In the genomic region with DNA sequence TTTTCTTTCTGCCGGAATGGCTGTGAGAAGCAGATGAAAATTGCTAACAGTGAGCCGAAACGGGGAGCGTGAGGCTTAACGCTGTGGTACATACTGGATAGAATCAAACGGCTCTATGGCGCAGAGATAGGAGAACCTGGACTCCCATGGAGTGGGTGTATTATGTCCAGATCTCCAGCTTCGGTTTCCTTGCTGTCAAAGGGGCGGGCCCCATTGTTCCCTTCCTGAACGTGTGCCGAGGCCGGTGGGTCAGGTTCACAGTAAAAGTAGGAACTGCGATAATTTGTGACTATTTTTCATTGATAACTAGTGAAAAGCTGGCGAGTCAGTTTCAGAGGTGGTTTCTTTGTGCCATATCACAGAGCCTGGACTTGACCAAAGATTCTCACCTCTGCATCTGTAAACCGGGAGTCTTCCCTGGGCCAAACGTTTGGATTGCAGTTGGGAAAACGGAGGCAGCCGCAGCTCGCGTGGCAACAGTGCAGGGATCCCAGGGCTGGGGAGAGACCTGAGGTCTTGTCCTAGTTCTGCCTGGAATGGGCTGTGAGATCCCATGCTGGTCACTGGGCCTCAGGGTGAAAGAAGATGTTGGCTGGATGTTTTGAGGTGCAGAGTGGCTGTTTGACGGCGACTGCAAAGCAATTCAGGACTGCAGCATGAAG, we compare ENCODE assay signal across 8 cellular contexts. TPM values are rescaled to one million over a fixed set of nuclear protein-coding genes. Genes with fewer than 3 reads are reported as not detected.
DNase-seq lines count a peak whose midpoint lies in the region; ATAC-seq and TF ChIP-seq lines count a peak whose summit lies in the region.

No MANE protein-coding gene starts in this region.

- peaks cover 61% of the 10 kb centered on the region for H3K36me3 Mint-ChIP-seq in MCF 10A (ENCODE audit: insufficient read depth, unreplicated experiment)

- H3K27me3 ChIP-seq in ACC112 (ENCODE audit: insufficient read depth, low read length) (no peaks in the 10 kb centered on the region), HUES64 (ENCODE audit: insufficient read depth, low read length) (no peaks in the 10 kb centered on the region), mononuclear cell (ENCODE audit: insufficient read depth, low read length) (no peaks in the 10 kb centered on the region)

- POLR2A ChIA-PET in MCF 10A (lab: Yijun Ruan, JAX) = interaction anchor here (0.7 to 4.2 kb wide), 22 partner anchors 9 to 637 kb away, joined by 3 to 223 read pairs (median 4); a partner anchor contains a TSS

- no peaks in the 10 kb centered on the region for H3K9me3 ChIP-seq in HUES64 (ENCODE audit: insufficient read depth, low read depth, low read length)
- H3K9me3 ChIP-seq in mononuclear cell (ENCODE audit: low read depth, low read length) = no peaks in the 10 kb centered on the region

- peaks cover 17% of the 10 kb centered on the region; the same call in 1 of the 2 replicates for H3K36me3 ChIP-seq in ACC112 (ENCODE audit: insufficient read depth, low read length)
- peaks cover 53% of the 10 kb centered on the region for H3K36me3 ChIP-seq in HUES64 (ENCODE audit: insufficient read depth, low read length)

- peak overlapping the region; percentile 98 for H3K4me3 Mint-ChIP-seq in MCF 10A (ENCODE audit: unreplicated experiment)

- DNase-seq in MCF 10A (ENCODE audit: unreplicated experiment) (peak; percentile 13), NCI-H128 (lab: John Stamatoyannopoulos, UW; ENCODE audit: unreplicated experiment) (no peak), SW 1271 (lab: John Stamatoyannopoulos, UW) (no peak)
- DNase-seq in activated effector memory CD4-positive, alpha-beta T cell treated with Interleukin-2 at 50 U/mL for 16 hours = no peak

- no peaks in the 10 kb centered on the region for H3K9me3 Mint-ChIP-seq in MCF 10A (ENCODE audit: unreplicated experiment)

- H3K4me1 ChIP-seq in ACC112 (ENCODE audit: control insufficient read depth, insufficient read depth, low read length, unreplicated experiment) = peaks cover 7% of the 10 kb centered on the region
- H3K4me1 ChIP-seq in HUES64 (ENCODE audit: insufficient read depth, low read length) = peaks cover 7% of the 10 kb centered on the region
- peaks cover 22% of the 10 kb centered on the region for H3K4me1 ChIP-seq in mononuclear cell (ENCODE audit: insufficient read depth, low read length)

- H3K27me3 Mint-ChIP-seq in MCF 10A (ENCODE audit: insufficient read depth, unreplicated experiment) = no peaks in the 10 kb centered on the region

- peak overlapping the region; percentile 83 for H3K4me3 ChIP-seq in ACC112 (ENCODE audit: low read depth, low read length)
- H3K4me3 ChIP-seq in HUES64 (ENCODE audit: low read length) = peak overlapping the region; percentile 100
- peak overlapping the region; percentile 99 for H3K4me3 ChIP-seq in mononuclear cell (ENCODE audit: low read length)

- peak overlapping the region; percentile 99 for H3K27ac Mint-ChIP-seq in MCF 10A (ENCODE audit: low read depth, unreplicated experiment)

- peaks cover 33% of the 10 kb centered on the region for H3K79me2 ChIP-seq in ACC112 (ENCODE audit: control insufficient read depth, insufficient read depth, low read length, unreplicated experiment)

- WGBS in HUES64 = 2% methylated on average over 22 of the region's 22 CpGs

- intact Hi-C loops in MCF 10A (cut with micrococcal nuclease) = no loop called here

- peak overlapping the region; percentile 100 for H3K9ac ChIP-seq in HUES64 (ENCODE audit: low read depth, low read length)

- CTCF ChIA-PET in MCF 10A (lab: Yijun Ruan, JAX) = interaction anchor here (0.7 to 5.0 kb wide), 8 partner anchors 9 to 618 kb away, joined by 3 to 58 read pairs (median 6); a partner anchor contains a TSS

- ATAC-seq in GM21423 (IDR thresholded peaks at IDR 0.05; ENCODE audit: unreplicated experiment) = no peak

- no peak for TF ChIP-seq CTCF in MCF 10A (IDR thresholded peaks at IDR 0.05; ENCODE audit: unreplicated experiment)

- H3K27ac ChIP-seq in ACC112 (ENCODE audit: low read depth, low read length) (peak overlapping the region; percentile 32; the same call in 1 of the 2 replicates), HUES64 (ENCODE audit: low read depth, low read length) (peak overlapping the region; percentile 92)

- TSS peak; percentile 65 for BruUV-seq in MCF 10A (replicated peaks; lab: Mats Ljungman, UMichigan)

- peaks cover 22% of the 10 kb centered on the region for H3K4me1 Mint-ChIP-seq in MCF 10A (ENCODE audit: insufficient read depth, unreplicated experiment)

- no peak overlapping the region for H2AFZ ChIP-seq in ACC112 (ENCODE audit: low read length, unreplicated experiment)

RNA-seq across cellular contexts. Expression of a gene that starts 0.8 kb away (rescaled TPM):
- 2,406 TPM for polyA plus RNA-seq in HUES64 (2013, experiment 1 of 2)
- 2,494 TPM for polyA plus RNA-seq in HUES64 (2013, experiment 2 of 2)
- total RNA-seq in MCF 10A (2022) (3,250 and 3,372 TPM in 2 replicates), mononuclear cell (1,903 TPM)

RNA-seq across cellular contexts. Expression of a gene that starts 11.3 kb away (rescaled TPM):
- polyA plus RNA-seq in HUES64 (2013, experiment 1 of 2) = 0.25 TPM
- 0.51 TPM for polyA plus RNA-seq in HUES64 (2013, experiment 2 of 2)
- total RNA-seq in MCF 10A (2022) (not detected in 2 replicates), mononuclear cell (0.21 TPM)

RNA-seq across cellular contexts. Expression of a gene that starts 12.7 kb away (rescaled TPM):
- 0.95 TPM for polyA plus RNA-seq in HUES64 (2013, experiment 1 of 2)
- polyA plus RNA-seq in HUES64 (2013, experiment 2 of 2) = 2.0 TPM
- not detected in 2 replicates for total RNA-seq in MCF 10A (2022)
- 61.1 TPM for total RNA-seq in mononuclear cell

RNA-seq across cellular contexts. Expression of a gene that starts 39.1 kb away (rescaled TPM):
- not detected for polyA plus RNA-seq in HUES64 (2013, experiment 1 of 2)
- polyA plus RNA-seq in HUES64 (2013, experiment 2 of 2) = not detected
- total RNA-seq in MCF 10A (2022) = not detected in 2 replicates
- 0.52 TPM for total RNA-seq in mononuclear cell

Comparison
In these comparisons a context has a peak if more than half of its experiments do, and no peak if none do; other contexts are left out.
1. RNA of a gene that starts 12.7 kb away (total RNA-seq): 61.1 TPM in mononuclear cell (single experiment); not detected in MCF 10A; every median in the first group is over 10 times any median in the second.
2. Peak in every context shown above with its lines, with median percentiles within 50 percentile points of each other: H3K4me3 ChIP-seq.